ENCODE assay signal across 12 cellular contexts in genomic region chr6:85866758-85867401, GRCh38.
DNase-seq lines count a peak whose midpoint lies in the region; ATAC-seq and TF ChIP-seq lines count a peak whose summit lies in the region.
"Had no signal": no experiment of that assay in that cellular context is flagged by ENCODE, and none has a peak within 500 bp of the region (broad histone marks: within the 10 kb centered on the region; RNA-seq: fewer than 3 reads in every experiment).

No MANE protein-coding gene starts in this region.

- H3K36me3 ChIP-seq in esophagus squamous epithelium, result no peaks in the 10 kb centered on the region
- no peaks in the 10 kb centered on the region for H3K36me3 ChIP-seq in parathyroid adenoma (ENCODE audit: control insufficient read depth, insufficient read depth, low read length)
- H3K36me3 ChIP-seq in uterus, result no peaks in the 10 kb centered on the region
- no peaks in the 10 kb centered on the region for H3K36me3 ChIP-seq in naive thymus-derived CD4-positive, alpha-beta T cell (ENCODE audit: control insufficient read depth in 2 of 3, insufficient read depth in 3 of 3, low read length in 3 of 3)

- ATAC-seq in Right ventricle myocardium superior (ENCODE audit: poor library complexity), result peak; percentile 23
- no peak for ATAC-seq in naive thymus-derived CD4-positive, alpha-beta T cell

- CTCF ChIA-PET in naive thymus-derived CD4-positive, alpha-beta T cell (lab: Charles Lee), result no interaction called here

- H3K4me3 Mint-ChIP-seq in naive thymus-derived CD4-positive, alpha-beta T cell, result peak overlapping the region in 1 of 10 donors; percentile 28
- H3K4me3 Mint-ChIP-seq: activated T-helper 1 cell treated with anti-CD3 and anti-CD28 coated beads, Interleukin-12 subunit alpha, Interleukin-12 subunit beta, Interleukin-2, Interleukin-4 antibody, amounts not matched to agents 30 ng/mL and 10 ng/mL and 1 ng/mL, durations not matched to agents 14 hours and 24 hours and 36 hours had no signal

- H2AFZ ChIP-seq in parathyroid adenoma, result peak overlapping the region; percentile 56

- H3K4me3 ChIP-seq in esophagus squamous epithelium (no peak overlapping the region), parathyroid adenoma (ENCODE audit: low read depth, low read length) (no peak overlapping the region), uterus (peak overlapping the region in 1 of 2 donors; percentile 42)
- no peak overlapping the region for H3K4me3 ChIP-seq in naive thymus-derived CD4-positive, alpha-beta T cell (ENCODE audit: low read length)

- H3K9me3 ChIP-seq in esophagus squamous epithelium (no peaks in the 10 kb centered on the region), parathyroid adenoma (ENCODE audit: control insufficient read depth, low read length) (no peaks in the 10 kb centered on the region), uterus (no peaks in the 10 kb centered on the region)
- H3K9me3 ChIP-seq in naive thymus-derived CD4-positive, alpha-beta T cell (ENCODE audit: control insufficient read depth in 2 of 3, low read length in 3 of 3), result no peaks in the 10 kb centered on the region

- peaks cover 20 to 60% (median 25%) of the 10 kb centered on the region in 3 donors for H3K4me1 ChIP-seq in esophagus squamous epithelium
- H3K4me1 ChIP-seq in parathyroid adenoma, result peaks cover 4% of the 10 kb centered on the region
- H3K4me1 ChIP-seq in uterus, result no peaks in the 10 kb centered on the region
- no peaks in the 10 kb centered on the region for H3K4me1 ChIP-seq in naive thymus-derived CD4-positive, alpha-beta T cell (ENCODE audit: control insufficient read depth in 2 of 2, insufficient read depth in 2 of 2, low read length in 2 of 2)

- H3K27me3 ChIP-seq in esophagus squamous epithelium, result no peaks in the 10 kb centered on the region
- no peaks in the 10 kb centered on the region for H3K27me3 ChIP-seq in parathyroid adenoma (ENCODE audit: control insufficient read depth, insufficient read depth, low read length)
- no peaks in the 10 kb centered on the region for H3K27me3 ChIP-seq in uterus
- no peaks in the 10 kb centered on the region for H3K27me3 ChIP-seq in naive thymus-derived CD4-positive, alpha-beta T cell (ENCODE audit: control insufficient read depth in 2 of 2, insufficient read depth in 2 of 2, low read length in 2 of 2)

- intact Hi-C loops in Right ventricle myocardium superior (cut with DNase I), result no loop called here
- intact Hi-C loops in cardiac septum (cut with DNase I), result no loop called here
- intact Hi-C loops in esophagus squamous epithelium (cut with DNase I), result no loop called here
- intact Hi-C loops in uterus (cut with DNase I; ENCODE audit: low total_unique reads), result no loop called here
- intact Hi-C loops in naive thymus-derived CD4-positive, alpha-beta T cell (cut with micrococcal nuclease), result no loop called here

- no peak overlapping the region for H3K9ac ChIP-seq in parathyroid adenoma

- peaks cover 0 to 4% (median 0%) of the 10 kb centered on the region in 5 donors for H3K27me3 Mint-ChIP-seq in naive thymus-derived CD4-positive, alpha-beta T cell
- H3K27me3 Mint-ChIP-seq: progenitor cell of endocrine pancreas had no signal

- no peak for TF ChIP-seq POLR2A in esophagus squamous epithelium (IDR thresholded peaks at IDR 0.05)
- TF ChIP-seq POLR2A in uterus (IDR thresholded peaks at IDR 0.05), result no peak

- H3K4me2 ChIP-seq in parathyroid adenoma (ENCODE audit: low read length), result no peak overlapping the region

- no peaks in the 10 kb centered on the region for H3K4me1 Mint-ChIP-seq in naive thymus-derived CD4-positive, alpha-beta T cell

- no peaks in the 10 kb centered on the region for H3K36me3 Mint-ChIP-seq in naive thymus-derived CD4-positive, alpha-beta T cell

- no peaks in the 10 kb centered on the region for H3K79me2 ChIP-seq in parathyroid adenoma

- H3K27ac ChIP-seq in esophagus squamous epithelium, result peak overlapping the region; percentile 66 to 76 (median 70)
- H3K27ac ChIP-seq in parathyroid adenoma, result no peak overlapping the region
- H3K27ac ChIP-seq in uterus, result peak overlapping the region; percentile 81 to 86
- no peak overlapping the region for H3K27ac ChIP-seq in substantia nigra (ENCODE audit: low read depth, low read length, poor library complexity, severe bottlenecking)
- H3K27ac ChIP-seq in naive thymus-derived CD4-positive, alpha-beta T cell (ENCODE audit: low read depth, low read length), result no peak overlapping the region

- POLR2A ChIA-PET in naive thymus-derived CD4-positive, alpha-beta T cell (lab: Charles Lee), result no interaction called here

- no peak overlapping the region for H3K27ac Mint-ChIP-seq in naive thymus-derived CD4-positive, alpha-beta T cell
- H3K27ac Mint-ChIP-seq: activated T-helper 1 cell treated with anti-CD3 and anti-CD28 coated beads, Interleukin-12 subunit alpha, Interleukin-12 subunit beta, Interleukin-2, Interleukin-4 antibody, amounts not matched to agents 30 ng/mL and 10 ng/mL and 1 ng/mL, durations not matched to agents 14 hours and 24 hours and 36 hours; progenitor cell of endocrine pancreas had no signal

- H3K9me3 Mint-ChIP-seq in naive thymus-derived CD4-positive, alpha-beta T cell, result no peaks in the 10 kb centered on the region
- H3K9me3 Mint-ChIP-seq: activated T-helper 1 cell treated with anti-CD3 and anti-CD28 coated beads, Interleukin-12 subunit alpha, Interleukin-12 subunit beta, Interleukin-2, Interleukin-4 antibody, amounts not matched to agents 30 ng/mL and 10 ng/mL and 1 ng/mL, durations not matched to agents 14 hours and 24 hours and 36 hours had no signal

- 52 to 69% methylated on average over 8 to 9 of the region's 10 CpGs for WGBS in esophagus squamous epithelium, 2 donors

- no peak for DNase-seq in Right ventricle myocardium superior
- no peak for DNase-seq in cardiac septum (ENCODE audit: low spot score)
- no peak for DNase-seq in esophagus squamous epithelium (lab: John Stamatoyannopoulos, UW)
- DNase-seq in uterus, result no peak
- DNase-seq in NCI-H2029 treated with DMSO at 0.1 percent for 48 hours (lab: John Stamatoyannopoulos, UW), result no peak
- no peak for DNase-seq in substantia nigra (lab: John Stamatoyannopoulos, UW)
- no peak for DNase-seq in naive thymus-derived CD4-positive, alpha-beta T cell
- DNase-seq: SHP77; stimulated activated CD4-positive, alpha-beta T cell treated with anti-CD3 and anti-CD28 coated beads, Interleukin-2, amount 100 ng/mL, for 24 hours had no signal

- TF ChIP-seq CTCF in esophagus squamous epithelium (IDR thresholded peaks at IDR 0.05), result no peak
- TF ChIP-seq CTCF in parathyroid adenoma (IDR thresholded peaks at IDR 0.05), result no peak
- no peak for TF ChIP-seq CTCF in uterus (IDR thresholded peaks at IDR 0.05)

Comparison
In these comparisons a context has a peak if more than half of its experiments do, and no peak if none do; other contexts are left out.
1. H3K27ac ChIP-seq: peak in esophagus squamous epithelium (4 of 4) and uterus (2 of 2); none in parathyroid adenoma (single experiment), substantia nigra (single experiment) and naive thymus-derived CD4-positive, alpha-beta T cell (single experiment).